ENCODE assay signal across 2 cellular contexts in the genomic region with DNA sequence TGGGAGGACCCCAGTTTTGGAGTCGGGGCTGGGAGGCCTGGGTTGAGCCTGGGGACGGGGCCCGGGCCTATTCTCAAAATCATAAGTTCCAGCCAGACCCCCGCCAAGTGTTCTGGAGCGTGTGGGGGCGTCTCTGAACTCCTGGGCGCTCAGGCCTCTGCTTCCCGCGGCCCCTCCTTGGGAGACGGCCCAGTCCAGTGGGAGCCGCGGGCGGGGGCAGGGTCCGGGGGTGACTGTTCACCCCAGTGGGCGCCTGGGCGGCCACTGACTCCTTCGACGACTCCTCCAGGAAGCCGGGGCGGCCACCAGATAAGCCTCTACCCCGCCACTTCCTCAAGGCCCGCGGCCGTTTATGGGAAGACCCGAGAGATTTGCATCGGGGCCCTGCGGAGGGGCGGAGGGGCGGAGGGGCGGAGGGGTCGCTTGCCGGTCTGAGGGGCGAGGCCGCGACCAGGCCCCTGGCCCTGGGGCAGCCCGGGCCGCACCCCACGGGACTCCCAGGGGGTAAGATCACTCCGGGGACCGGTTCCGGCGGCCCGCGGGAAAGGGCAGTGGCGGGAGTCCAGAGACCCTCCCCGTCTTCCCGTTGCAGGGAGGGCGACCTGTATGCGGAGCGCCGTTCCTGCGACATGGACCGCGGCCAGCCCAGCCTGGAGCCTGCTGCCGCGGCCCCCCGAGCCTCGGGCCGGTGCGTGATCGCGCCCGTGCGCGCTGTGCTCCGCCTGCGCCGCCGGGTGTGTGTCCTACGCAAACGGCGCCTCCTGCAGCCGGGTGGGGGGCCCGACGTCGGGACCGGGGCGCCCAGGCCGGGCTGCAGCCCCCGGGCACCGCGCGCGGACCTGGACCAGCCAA.
TF ChIP-seq lines count a peak whose summit lies in the region.

No MANE protein-coding gene starts in this region.

TF ChIP-seq in SK-N-SH, 30 proteins besides CTCF, POLR2A, EP300 and RAD21 (continued from another document):
- TF ChIP-seq, protein P1, sequence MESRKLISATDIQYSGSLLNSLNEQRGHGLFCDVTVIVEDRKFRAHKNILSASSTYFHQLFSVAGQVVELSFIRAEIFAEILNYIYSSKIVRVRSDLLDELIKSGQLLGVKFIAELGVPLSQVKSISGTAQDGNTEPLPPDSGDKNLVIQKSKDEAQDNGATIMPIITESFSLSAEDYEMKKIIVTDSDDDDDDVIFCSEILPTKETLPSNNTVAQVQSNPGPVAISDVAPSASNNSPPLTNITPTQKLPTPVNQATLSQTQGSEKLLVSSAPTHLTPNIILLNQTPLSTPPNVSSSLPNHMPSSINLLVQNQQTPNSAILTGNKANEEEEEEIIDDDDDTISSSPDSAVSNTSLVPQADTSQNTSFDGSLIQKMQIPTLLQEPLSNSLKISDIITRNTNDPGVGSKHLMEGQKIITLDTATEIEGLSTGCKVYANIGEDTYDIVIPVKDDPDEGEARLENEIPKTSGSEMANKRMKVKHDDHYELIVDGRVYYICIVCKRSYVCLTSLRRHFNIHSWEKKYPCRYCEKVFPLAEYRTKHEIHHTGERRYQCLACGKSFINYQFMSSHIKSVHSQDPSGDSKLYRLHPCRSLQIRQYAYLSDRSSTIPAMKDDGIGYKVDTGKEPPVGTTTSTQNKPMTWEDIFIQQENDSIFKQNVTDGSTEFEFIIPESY (IDR thresholded peaks at IDR 0.05; ENCODE audit: borderline replicate concordance, low read depth): no peak
- TF ChIP-seq, protein P2, sequence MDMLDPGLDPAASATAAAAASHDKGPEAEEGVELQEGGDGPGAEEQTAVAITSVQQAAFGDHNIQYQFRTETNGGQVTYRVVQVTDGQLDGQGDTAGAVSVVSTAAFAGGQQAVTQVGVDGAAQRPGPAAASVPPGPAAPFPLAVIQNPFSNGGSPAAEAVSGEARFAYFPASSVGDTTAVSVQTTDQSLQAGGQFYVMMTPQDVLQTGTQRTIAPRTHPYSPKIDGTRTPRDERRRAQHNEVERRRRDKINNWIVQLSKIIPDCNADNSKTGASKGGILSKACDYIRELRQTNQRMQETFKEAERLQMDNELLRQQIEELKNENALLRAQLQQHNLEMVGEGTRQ (IDR thresholded peaks at IDR 0.05; ENCODE audit: borderline replicate concordance, low read depth, low read length): no peak
- TF ChIP-seq TCF12 (IDR thresholded peaks at IDR 0.05): no peak
- no peak for TF ChIP-seq YY1 (IDR thresholded peaks at IDR 0.05; ENCODE audit: low read depth)
- no peak for TF ChIP-seq RCOR1 (IDR thresholded peaks at IDR 0.05; ENCODE audit: low read length)
- TF ChIP-seq USF1 (IDR thresholded peaks at IDR 0.05; ENCODE audit: borderline replicate concordance, low read depth): no peak

TF ChIP-seq in SK-N-SH treated with all-trans-retinoic acid at 6 μM for 48 hours, 23 proteins besides CTCF, POLR2A, EP300 and RAD21 (continued from another document):
- TF ChIP-seq, protein P3, sequence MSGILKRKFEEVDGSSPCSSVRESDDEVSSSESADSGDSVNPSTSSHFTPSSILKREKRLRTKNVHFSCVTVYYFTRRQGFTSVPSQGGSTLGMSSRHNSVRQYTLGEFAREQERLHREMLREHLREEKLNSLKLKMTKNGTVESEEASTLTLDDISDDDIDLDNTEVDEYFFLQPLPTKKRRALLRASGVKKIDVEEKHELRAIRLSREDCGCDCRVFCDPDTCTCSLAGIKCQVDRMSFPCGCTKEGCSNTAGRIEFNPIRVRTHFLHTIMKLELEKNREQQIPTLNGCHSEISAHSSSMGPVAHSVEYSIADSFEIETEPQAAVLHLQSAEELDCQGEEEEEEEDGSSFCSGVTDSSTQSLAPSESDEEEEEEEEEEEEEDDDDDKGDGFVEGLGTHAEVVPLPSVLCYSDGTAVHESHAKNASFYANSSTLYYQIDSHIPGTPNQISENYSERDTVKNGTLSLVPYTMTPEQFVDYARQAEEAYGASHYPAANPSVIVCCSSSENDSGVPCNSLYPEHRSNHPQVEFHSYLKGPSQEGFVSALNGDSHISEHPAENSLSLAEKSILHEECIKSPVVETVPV (CRISPR knock-in tag; IDR thresholded peaks at IDR 0.05): no peak
- TF ChIP-seq TSHZ2 (CRISPR knock-in tag; IDR thresholded peaks at IDR 0.05) (no peak), SNAI2 (CRISPR knock-in tag; IDR thresholded peaks at IDR 0.05) (no peak)
